In the genomic region with DNA sequence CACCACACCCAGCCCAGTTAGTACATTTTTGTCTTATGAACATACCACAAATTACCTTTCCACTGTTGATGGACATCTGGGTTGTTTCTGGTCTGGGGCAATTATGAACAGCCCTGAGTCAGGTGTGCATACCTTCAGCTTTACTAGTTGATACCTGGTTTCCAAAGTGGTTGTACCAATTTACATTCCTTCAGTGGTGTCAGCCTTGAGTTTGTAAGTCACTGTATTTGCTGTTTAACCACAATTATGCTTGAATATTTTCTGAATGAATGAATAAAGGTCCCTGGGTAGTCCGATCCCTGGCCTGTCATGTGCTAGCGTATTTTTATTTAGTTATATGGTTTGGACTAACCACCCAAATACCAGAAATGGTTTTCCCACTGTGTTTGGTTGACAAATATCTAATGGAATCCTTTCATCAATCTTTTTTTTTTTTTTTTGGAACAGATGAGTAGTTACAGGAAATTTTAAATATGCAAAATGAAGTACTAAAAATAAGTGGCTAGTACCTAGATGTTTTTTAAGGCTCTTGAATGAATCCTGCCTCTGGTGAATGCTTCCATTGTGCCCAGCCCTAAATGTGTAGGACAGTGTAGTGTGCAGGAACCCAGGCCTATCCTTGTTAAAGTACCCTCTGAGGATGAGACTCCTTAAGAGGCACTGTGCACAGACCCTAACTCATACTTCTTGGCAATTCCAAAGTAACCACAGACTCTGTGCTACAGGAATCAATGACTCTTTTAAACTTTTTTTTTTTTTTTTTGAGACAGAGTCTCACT, we compare ENCODE assay signal across 12 cellular contexts. TPM values are rescaled to one million over a fixed set of nuclear protein-coding genes. Genes with fewer than 3 reads are reported as not detected.
DNase-seq lines count a peak whose midpoint lies in the region; ATAC-seq and TF ChIP-seq lines count a peak whose summit lies in the region.
"Had no signal": no experiment of that assay in that cellular context is flagged by ENCODE, and none has a peak within 500 bp of the region (broad histone marks: within the 10 kb centered on the region; RNA-seq: fewer than 3 reads in every experiment).

No MANE protein-coding gene starts in this region.

- TF ChIP-seq CTCF in CD14-positive monocyte (IDR thresholded peaks at IDR 0.05), result no peak

- no peak overlapping the region for H3K4me3 ChIP-seq in SJSA1
- no peak overlapping the region for H3K4me3 ChIP-seq in skeletal muscle tissue (ENCODE audit: low read length in 3 of 3)
- H3K4me3 ChIP-seq: cardiac muscle cell, right atrium auricular region had no signal

- H3K9ac ChIP-seq in skeletal muscle tissue (ENCODE audit: low read depth in 1 of 3, low read length in 3 of 3), result no peak overlapping the region

- intact Hi-C loops in CD14-positive monocyte (cut with micrococcal nuclease), result no loop called here

- H3K9me3 Mint-ChIP-seq in CD14-positive monocyte, result peaks cover 0 to 5% (median 0%) of the 10 kb centered on the region in 7 donors

- peaks cover 0 to 4% of the 10 kb centered on the region in 2 donors for H3K36me3 Mint-ChIP-seq in CD14-positive monocyte

- H3K4me1 Mint-ChIP-seq in CD14-positive monocyte, result peaks cover 25% of the 10 kb centered on the region

- H3K27me3 ChIP-seq in SJSA1 (replicated peaks) (no peaks in the 10 kb centered on the region), skeletal muscle tissue (ENCODE audit: control insufficient read depth in 3 of 3, insufficient read depth in 3 of 3, low read length in 3 of 3) (no peaks in the 10 kb centered on the region)
- H3K27me3 ChIP-seq: cardiac muscle cell, right atrium auricular region had no signal

- peak overlapping the region; percentile 69 for H3K27ac ChIP-seq in SJSA1
- peak overlapping the region; percentile 22 for H3K27ac ChIP-seq in skeletal muscle tissue (ENCODE audit: low read depth, low read length)

- ATAC-seq in GM21717 (IDR thresholded peaks at IDR 0.05; ENCODE audit: unreplicated experiment), result no peak

- peaks cover 17% of the 10 kb centered on the region for H3K36me3 ChIP-seq in SJSA1
- no peaks in the 10 kb centered on the region for H3K36me3 ChIP-seq in skeletal muscle tissue (ENCODE audit: control insufficient read depth in 3 of 3, insufficient read depth in 3 of 3, low read length in 3 of 3)
- H3K36me3 ChIP-seq: cardiac muscle cell, right atrium auricular region had no signal

- no peak overlapping the region for H3K27ac Mint-ChIP-seq in CD14-positive monocyte

- DNase-seq in GM04504 (ENCODE audit: low read depth) (peak; percentile 88), SJSA1 (ENCODE audit: low read depth in 1 of 2, low spot score in 2 of 2) (peak in 1 of 2 experiments; percentile 81), fibroblast of peridontal ligament (ENCODE audit: extremely low read depth) (peak; percentile 95), superior temporal gyrus (ENCODE audit: extremely low spot score) (no peak), CD14-positive monocyte (ENCODE audit: low spot score) (no peak)
- DNase-seq: GDM1, NCI-H1048, NCI-H748 treated with DMSO at 0.1 percent for 48 hours had no signal

- H3K4me3 Mint-ChIP-seq in CD14-positive monocyte, result no peak overlapping the region

- H3K9me3 ChIP-seq in SJSA1 (replicated peaks) (no peaks in the 10 kb centered on the region), skeletal muscle tissue (ENCODE audit: control insufficient read depth in 3 of 3, low read length in 3 of 3) (no peaks in the 10 kb centered on the region)
- H3K9me3 ChIP-seq: right atrium auricular region had no signal

- peaks cover 58% of the 10 kb centered on the region for H3K4me1 ChIP-seq in SJSA1 (replicated peaks)
- peaks cover 16 to 22% (median 20%) of the 10 kb centered on the region in 3 donors for H3K4me1 ChIP-seq in skeletal muscle tissue (ENCODE audit: control insufficient read depth in 3 of 3, insufficient read depth in 3 of 3, low read length in 3 of 3)

- H3K27me3 Mint-ChIP-seq in CD14-positive monocyte (ENCODE audit: low read depth in 3 of 3), result peaks cover 21 to 26% (median 21%) of the 10 kb centered on the region in 3 donors

RNA-seq across cellular contexts. Expression of a gene that starts 3.7 kb away (rescaled TPM):
- 91.2 and 94.6 TPM in 2 replicates for total RNA-seq in SJSA1 (2014; rRNA removed; shearing (Covaris generic))
- 9.4 TPM for total RNA-seq in skeletal muscle tissue
- polyA plus RNA-seq in CD14-positive monocyte, result 1 to 10 TPM in 1 of 2 donors, under 1 TPM in 1; 0.24 to 1.1 TPM

Comparison
In these comparisons a context has a peak if more than half of its experiments do, and no peak if none do; other contexts are left out.
1. DNase-seq: peak in GM04504 (single experiment) and fibroblast of peridontal ligament (single experiment); none in superior temporal gyrus (single experiment) and CD14-positive monocyte (single experiment).